Comparison of ENCODE assay signal across 39 cellular contexts in the genomic region with DNA sequence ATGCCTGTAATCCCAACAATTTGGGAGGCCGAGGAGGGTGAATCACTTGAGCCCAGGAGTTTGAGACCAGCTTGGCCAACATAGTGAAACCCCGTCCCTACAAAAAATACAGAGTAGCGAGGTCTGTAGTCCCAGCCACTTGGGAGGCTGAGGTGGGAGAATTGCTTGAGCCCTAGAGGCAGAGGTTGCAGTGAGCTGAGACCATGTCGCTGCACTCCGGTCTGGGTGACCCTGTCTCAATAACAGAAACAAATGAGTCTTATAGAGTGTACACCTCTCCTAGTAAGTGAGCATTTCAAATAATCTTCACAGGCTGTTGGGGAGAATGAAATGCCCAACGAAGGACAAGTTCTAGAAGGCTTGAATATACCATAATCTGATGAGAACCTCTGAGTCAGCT.
"Had no signal": no experiment of that assay in that cellular context is flagged by ENCODE, and none has a peak within 500 bp of the region (broad histone marks: within the 10 kb centered on the region; RNA-seq: fewer than 3 reads in every experiment).

No MANE protein-coding gene starts in this region.

- H3K36me3 ChIP-seq: ascending aorta, cardiac muscle cell had no signal

- H3K4me3 ChIP-seq: ascending aorta, cardiac muscle cell had no signal

- DNase-seq: activated B cell treated with CpG ODN at 0.5 μM for 24 hours; activated CD4-positive, alpha-beta memory T cell treated with anti-CD3 and anti-CD28 coated beads for 36 hours; activated CD4-positive, alpha-beta T cell treated with anti-CD3 and anti-CD28 coated beads for 4 hours; activated CD4-positive, alpha-beta T cell treated with anti-CD3 and anti-CD28 coated beads, Interleukin-2, amount 10 ng/mL, durations not matched to agents 24 days and 14 days; activated CD4-positive, alpha-beta T cell treated with anti-CD3 and anti-CD28 coated beads, Interleukin-2, amount 50 U/mL, for 1 hour; activated CD4-positive, alpha-beta T cell treated with anti-CD3 and anti-CD28 coated beads, Interleukin-2, amount 50 U/mL, for 4 hours; activated CD8-positive, alpha-beta memory T cell treated with anti-CD3 and anti-CD28 coated beads, Interleukin-2, amount 50 U/mL, for 4 hours; activated CD8-positive, alpha-beta T cell treated with anti-CD3 and anti-CD28 coated beads for 36 hours; activated effector memory CD4-positive, alpha-beta T cell treated with anti-CD3 and anti-CD28 coated beads, Interleukin-2, amount 50 U/mL, for 16 hours; activated gamma-delta T cell treated with Interleukin-2 at 50 U/mL for 16 hours; activated naive CD4-positive, alpha-beta T cell; activated naive CD4-positive, alpha-beta T cell treated with anti-CD3 and anti-CD28 coated beads for 36 hours; activated naive CD8-positive, alpha-beta T cell treated with anti-CD3 and anti-CD28 coated beads, Interleukin-2, amount 10 ng/mL, durations not matched to agents 7 days and 5 days; activated naive CD8-positive, alpha-beta T cell treated with anti-CD3 and anti-CD28 coated beads, Interleukin-2, amount 50 U/mL, for 24 hours; activated T-cell treated with anti-CD3 and anti-CD28 coated beads for 4 hours; activated T-cell treated with anti-CD3 and anti-CD28 coated beads, Interleukin-2, amount 50 U/mL, for 1 hour; activated T-cell treated with anti-CD3 and anti-CD28 coated beads, Interleukin-2, amount 50 U/mL, for 4 hours; activated T-cell treated with anti-CD3 and anti-CD28 coated beads, Interleukin-2, amount 50 U/mL, for 72 hours; amygdala; anterior cingulate cortex; caudate nucleus; cerebellar nuclear complex; T-helper 1 cell; T-helper 2 cell; T-helper 9 cell; WERI-Rb-1 had no signal

- H3K27me3 ChIP-seq: ascending aorta had no signal

- FAIRE-seq: bronchial epithelial cell, TTC549 had no signal

- H3K9me3 Mint-ChIP-seq: activated B cell treated with CpG ODN at 0.5 μM for 24 hours; activated CD4-positive, alpha-beta memory T cell treated with anti-CD3 and anti-CD28 coated beads for 36 hours; activated CD4-positive, alpha-beta T cell treated with anti-CD3 and anti-CD28 coated beads, Interleukin-2, amount 10 ng/mL, durations not matched to agents 24 days and 14 days; activated CD8-positive, alpha-beta T cell treated with anti-CD3 and anti-CD28 coated beads for 36 hours; activated naive CD4-positive, alpha-beta T cell treated with anti-CD3 and anti-CD28 coated beads for 36 hours; activated naive CD4-positive, alpha-beta T cell treated with anti-CD3 and anti-CD28 coated beads, Interleukin-2, amount 50 U/mL, for 24 hours; activated naive CD8-positive, alpha-beta T cell treated with anti-CD3 and anti-CD28 coated beads, Interleukin-2, amount 10 ng/mL, durations not matched to agents 7 days and 5 days; activated naive CD8-positive, alpha-beta T cell treated with anti-CD3 and anti-CD28 coated beads, Interleukin-2, amount 50 U/mL, for 24 hours; activated T-cell treated with anti-CD3 and anti-CD28 coated beads, Interleukin-2, amount 50 U/mL, for 4 hours; activated T-cell treated with anti-CD3 and anti-CD28 coated beads, Interleukin-2, amount 50 U/mL, for 72 hours; activated T-helper 1 cell treated with anti-CD3 and anti-CD28 coated beads, Interleukin-12 subunit alpha, Interleukin-12 subunit beta, Interleukin-2, Interleukin-4 antibody, amounts not matched to agents 30 ng/mL and 10 ng/mL and 1 ng/mL, durations not matched to agents 14 hours and 24 hours and 36 hours; activated T-helper 17 cell treated with anti-CD3 and anti-CD28 coated beads, Interleukin-2, amount 50 U/mL, for 72 hours; brain; central memory CD8-positive, alpha-beta T cell; T-helper 1 cell treated with Interleukin-12 subunit alpha and Interleukin-12 subunit beta and Interleukin-4 antibody, amounts not matched to agents 30 μg/mL and 1 μg/mL, for 36 hours; T-helper 2 cell treated with Interferon-gamma antibody and Interleukin-4, amounts not matched to agents 5 μg/mL and 100 μg/mL, for 36 hours had no signal

- H3K4me1 Mint-ChIP-seq: activated CD4-positive, alpha-beta T cell treated with anti-CD3 and anti-CD28 coated beads, Interleukin-2, amount 10 ng/mL, durations not matched to agents 24 days and 14 days; activated T-helper 17 cell treated with anti-CD3 and anti-CD28 coated beads, Interleukin-2, amount 50 U/mL, for 72 hours; central memory CD8-positive, alpha-beta T cell had no signal

- H3K36me3 Mint-ChIP-seq: activated CD4-positive, alpha-beta memory T cell treated with anti-CD3 and anti-CD28 coated beads for 36 hours; activated naive CD4-positive, alpha-beta T cell treated with anti-CD3 and anti-CD28 coated beads, Interleukin-2, amount 50 U/mL, for 24 hours; activated naive CD8-positive, alpha-beta T cell; activated naive CD8-positive, alpha-beta T cell treated with anti-CD3 and anti-CD28 coated beads, Interleukin-2, amount 10 ng/mL, durations not matched to agents 7 days and 5 days had no signal

- ATAC-seq: activated CD4-positive, CD25-positive, alpha-beta regulatory T cell treated with anti-CD3 and anti-CD28 coated beads, Interleukin-2, amount 50 U/mL, for 24 hours; activated CD8-positive, alpha-beta T cell treated with anti-CD3 and anti-CD28 coated beads for 36 hours; activated naive CD8-positive, alpha-beta T cell treated with anti-CD3 and anti-CD28 coated beads, Interleukin-2, amount 50 U/mL, for 24 hours; activated T-cell treated with anti-CD3 and anti-CD28 coated beads, Interleukin-2, amount 50 U/mL, for 4 hours; activated T-cell treated with anti-CD3 and anti-CD28 coated beads, Interleukin-2, amount 50 U/mL, for 72 hours; activated T-helper 17 cell treated with anti-CD3 and anti-CD28 coated beads, Interleukin-2, amount 50 U/mL, for 72 hours had no signal

- H3K27ac Mint-ChIP-seq: activated B cell treated with CpG ODN at 0.5 μM for 24 hours; activated CD4-positive, alpha-beta memory T cell treated with anti-CD3 and anti-CD28 coated beads for 36 hours; activated CD4-positive, alpha-beta T cell treated with anti-CD3 and anti-CD28 coated beads, Interleukin-2, amount 10 ng/mL, durations not matched to agents 24 days and 14 days; activated CD8-positive, alpha-beta T cell treated with anti-CD3 and anti-CD28 coated beads for 36 hours; activated naive CD4-positive, alpha-beta T cell treated with anti-CD3 and anti-CD28 coated beads for 36 hours; activated naive CD4-positive, alpha-beta T cell treated with anti-CD3 and anti-CD28 coated beads, Interleukin-2, amount 50 U/mL, for 24 hours; activated naive CD8-positive, alpha-beta T cell; activated naive CD8-positive, alpha-beta T cell treated with anti-CD3 and anti-CD28 coated beads, Interleukin-2, amount 10 ng/mL, durations not matched to agents 7 days and 5 days; activated naive CD8-positive, alpha-beta T cell treated with anti-CD3 and anti-CD28 coated beads, Interleukin-2, amount 50 U/mL, for 24 hours; activated T-cell treated with anti-CD3 and anti-CD28 coated beads, Interleukin-2, amount 50 U/mL, for 72 hours; activated T-helper 1 cell treated with anti-CD3 and anti-CD28 coated beads, Interleukin-12 subunit alpha, Interleukin-12 subunit beta, Interleukin-2, Interleukin-4 antibody, amounts not matched to agents 30 ng/mL and 10 ng/mL and 1 ng/mL, durations not matched to agents 14 hours and 24 hours and 36 hours; activated T-helper 17 cell treated with anti-CD3 and anti-CD28 coated beads, Interleukin-2, amount 50 U/mL, for 72 hours; brain; T-helper 1 cell treated with Interleukin-12 subunit alpha and Interleukin-12 subunit beta and Interleukin-4 antibody, amounts not matched to agents 30 μg/mL and 1 μg/mL, for 36 hours; T-helper 2 cell treated with Interferon-gamma antibody and Interleukin-4, amounts not matched to agents 5 μg/mL and 100 μg/mL, for 36 hours had no signal

- H3K4me3 Mint-ChIP-seq: activated B cell treated with CpG ODN at 0.5 μM for 24 hours; activated CD4-positive, alpha-beta memory T cell treated with anti-CD3 and anti-CD28 coated beads for 36 hours; activated CD4-positive, alpha-beta T cell treated with anti-CD3 and anti-CD28 coated beads, Interleukin-2, amount 10 ng/mL, durations not matched to agents 24 days and 14 days; activated CD8-positive, alpha-beta T cell treated with anti-CD3 and anti-CD28 coated beads for 36 hours; activated naive CD4-positive, alpha-beta T cell treated with anti-CD3 and anti-CD28 coated beads for 36 hours; activated naive CD4-positive, alpha-beta T cell treated with anti-CD3 and anti-CD28 coated beads, Interleukin-2, amount 50 U/mL, for 24 hours; activated naive CD8-positive, alpha-beta T cell; activated naive CD8-positive, alpha-beta T cell treated with anti-CD3 and anti-CD28 coated beads, Interleukin-2, amount 10 ng/mL, durations not matched to agents 7 days and 5 days; activated naive CD8-positive, alpha-beta T cell treated with anti-CD3 and anti-CD28 coated beads, Interleukin-2, amount 50 U/mL, for 24 hours; activated T-cell treated with anti-CD3 and anti-CD28 coated beads, Interleukin-2, amount 50 U/mL, for 4 hours; activated T-cell treated with anti-CD3 and anti-CD28 coated beads, Interleukin-2, amount 50 U/mL, for 72 hours; activated T-helper 1 cell treated with anti-CD3 and anti-CD28 coated beads, Interleukin-12 subunit alpha, Interleukin-12 subunit beta, Interleukin-2, Interleukin-4 antibody, amounts not matched to agents 30 ng/mL and 10 ng/mL and 1 ng/mL, durations not matched to agents 14 hours and 24 hours and 36 hours; activated T-helper 17 cell treated with anti-CD3 and anti-CD28 coated beads, Interleukin-2, amount 50 U/mL, for 72 hours; brain; central memory CD8-positive, alpha-beta T cell; T-helper 1 cell treated with Interleukin-12 subunit alpha and Interleukin-12 subunit beta and Interleukin-4 antibody, amounts not matched to agents 30 μg/mL and 1 μg/mL, for 36 hours; T-helper 2 cell treated with Interferon-gamma antibody and Interleukin-4, amounts not matched to agents 5 μg/mL and 100 μg/mL, for 36 hours had no signal

- H3K9me3 ChIP-seq: ascending aorta had no signal

- H3K27ac ChIP-seq: ascending aorta, cardiac muscle cell, WERI-Rb-1 had no signal
